Comparison of ENCODE assay signal across 9 cellular contexts in genomic region chrX:69028006-69028760, GRCh38.
DNase-seq lines count a peak whose midpoint lies in the region; ATAC-seq and TF ChIP-seq lines count a peak whose summit lies in the region.
"Had no signal": no experiment of that assay in that cellular context is flagged by ENCODE, and none has a peak within 500 bp of the region (broad histone marks: within the 10 kb centered on the region; RNA-seq: fewer than 3 reads in every experiment).

No MANE protein-coding gene starts in this region.

- H3K27ac ChIP-seq in esophagus squamous epithelium = peak overlapping the region; percentile 62 to 73 (median 72)
- H3K27ac ChIP-seq in ascending aorta = no peak overlapping the region

- DNase-seq in GM13976 (ENCODE audit: low spot score) = peak; percentile 59
- DNase-seq in esophagus squamous epithelium (lab: John Stamatoyannopoulos, UW) = no peak
- no peak for DNase-seq in activated effector memory CD4-positive, alpha-beta T cell treated with Interleukin-2 at 50 U/mL for 16 hours
- DNase-seq in activated CD4-positive, alpha-beta T cell treated with anti-CD3 and anti-CD28 coated beads, Interleukin-2, amount 50 U/mL, for 4 hours = no peak
- no peak for DNase-seq in stimulated activated CD4-positive, alpha-beta T cell treated with anti-CD3 and anti-CD28 coated beads, Interleukin-4, amount 100 ng/mL, for 4 hours
- DNase-seq in ascending aorta (ENCODE audit: low spot score in 2 of 2) = no peak
- DNase-seq: NCI-H2081 treated with DMSO at 0.1 percent for 48 hours had no signal

- no peaks in the 10 kb centered on the region for H3K27me3 ChIP-seq in esophagus squamous epithelium
- no peaks in the 10 kb centered on the region for H3K27me3 ChIP-seq in ascending aorta

- peak; percentile 96 for ATAC-seq in GM21423 (IDR thresholded peaks at IDR 0.05; ENCODE audit: unreplicated experiment)
- peak; percentile 96 for ATAC-seq in HG03442 (IDR thresholded peaks at IDR 0.05; ENCODE audit: unreplicated experiment)

- WGBS in esophagus squamous epithelium, 2 donors = 54% methylated on average over 7 of the region's 8 CpGs; no CpG with 5 or more reads in 1 of the 2 donors

- H3K9me3 ChIP-seq in esophagus squamous epithelium (no peaks in the 10 kb centered on the region), ascending aorta (no peaks in the 10 kb centered on the region)

- in situ Hi-C loops in GM13976 (cut with MboI; ENCODE audit: low sequenced_read_pairs, unreplicated experiment) = no loop called here

- TF ChIP-seq CTCF in GM13976 (IDR thresholded peaks at IDR 0.05; ENCODE audit: borderline replicate concordance, control extremely low read depth, extremely low read depth, insufficient read depth, missing control alignments) (no peak), esophagus squamous epithelium (IDR thresholded peaks at IDR 0.05) (no peak), ascending aorta (IDR thresholded peaks at IDR 0.05) (no peak)

- H3K4me1 ChIP-seq in esophagus squamous epithelium (peaks cover 0 to 62% (median 8%) of the 10 kb centered on the region in 3 donors), ascending aorta (peaks cover 0 to 3% of the 10 kb centered on the region in 2 donors)

- TF ChIP-seq POLR2A in esophagus squamous epithelium (IDR thresholded peaks at IDR 0.05) = no peak

- H3K36me3 ChIP-seq in esophagus squamous epithelium (no peaks in the 10 kb centered on the region), ascending aorta (no peaks in the 10 kb centered on the region)

- no peak overlapping the region for H3K4me3 ChIP-seq in esophagus squamous epithelium
- no peak overlapping the region for H3K4me3 ChIP-seq in ascending aorta

- intact Hi-C loops in esophagus squamous epithelium (cut with DNase I) (no loop called here), ascending aorta (cut with DNase I) (loop anchor here (10.0 kb wide), 1 partner anchor 133 kb away; no protein-coding TSS in a partner anchor)

Comparison
In these comparisons a context has a peak if more than half of its experiments do, and no peak if none do; other contexts are left out.
1. H3K27ac ChIP-seq: peak in esophagus squamous epithelium (4 of 4); none in ascending aorta (0 of 2).